Comparison of ENCODE assay signal across 23 cellular contexts in the genomic region with DNA sequence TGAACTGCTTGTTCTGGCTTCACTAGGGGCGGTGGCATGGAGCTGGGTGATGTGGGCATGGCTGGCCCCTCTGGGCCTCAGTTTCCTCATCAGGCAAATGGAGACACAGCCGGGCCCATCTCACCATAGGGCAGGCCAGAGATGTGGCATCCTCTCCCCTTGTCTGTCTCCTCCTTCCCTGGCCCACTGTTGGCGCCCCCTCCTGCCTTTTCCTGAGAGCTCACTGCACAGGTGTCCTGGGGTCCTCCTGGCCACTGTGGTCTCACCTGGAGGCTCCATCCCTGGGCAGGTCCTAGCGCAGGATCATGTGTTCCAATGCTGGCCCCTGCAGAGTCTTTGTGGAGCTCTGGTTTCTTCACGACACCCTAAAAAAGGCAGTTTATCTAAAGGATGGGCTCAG. TPM values are rescaled to one million over a fixed set of nuclear protein-coding genes. Genes with fewer than 3 reads are reported as not detected.
DNase-seq lines count a peak whose midpoint lies in the region; FAIRE-seq and TF ChIP-seq lines count a peak whose summit lies in the region.
"Had no signal": no experiment of that assay in that cellular context is flagged by ENCODE, and none has a peak within 500 bp of the region (broad histone marks: within the 10 kb centered on the region; RNA-seq: fewer than 3 reads in every experiment).

No MANE protein-coding gene starts in this region.

- H3K4me3 ChIP-seq in ACC112 (ENCODE audit: low read depth, low read length) = no peak overlapping the region
- H3K4me3 ChIP-seq: uterus had no signal

- peaks cover 33% of the 10 kb centered on the region for H3K4me1 ChIP-seq in ACC112 (ENCODE audit: control insufficient read depth, insufficient read depth, low read length, unreplicated experiment)
- H3K4me1 ChIP-seq: uterus had no signal

- POLR2A ChIA-PET in RWPE1 (lab: Yijun Ruan, JAX; ENCODE audit: low non-redundant PET) = no interaction called here

- CTCF ChIA-PET in RWPE1 (lab: Yijun Ruan, JAX) = interaction anchor here (0.5 to 1.2 kb wide), 5 partner anchors 9 to 213 kb away, joined by 3 to 5 read pairs (median 3); no protein-coding TSS in a partner anchor

- DNase-seq in RWPE1 (ENCODE audit: low spot score) = no peak
- peak; percentile 58 for DNase-seq in iPS-NIHi11 (ENCODE audit: low spot score)
- no peak for DNase-seq in dermis blood vessel endothelial cell
- DNase-seq in NCI-H524 treated with DMSO at 0.1 percent for 48 hours (lab: John Stamatoyannopoulos, UW) = no peak
- DNase-seq in KBM-7 = no peak
- DNase-seq in frontal cortex (ENCODE audit: low spot score in 2 of 2) = no peak
- DNase-seq: activated CD4-positive, CD25-positive, alpha-beta regulatory T cell treated with anti-CD3 and anti-CD28 coated beads, Interleukin-2, amount 50 U/mL, for 72 hours; activated CD8-positive, alpha-beta memory T cell treated with anti-CD3 and anti-CD28 coated beads, Interleukin-2, amount 10 ng/mL, durations not matched to agents 7 days and 5 days; activated effector memory CD4-positive, alpha-beta T cell treated with Interleukin-2 at 50 U/mL for 16 hours; central memory CD4-positive, alpha-beta T cell; effector CD8-positive, alpha-beta T cell; islet precursor cell; NCI-H2029; NCI-H446; SIG-M5; small intestine; stimulated activated CD4-positive, alpha-beta T cell treated with anti-CD3 and anti-CD28 coated beads, Interleukin-4, amount 100 ng/mL, for 1 hour; substantia nigra; T-helper 2 cell; uterus had no signal

- no peaks in the 10 kb centered on the region for H3K27me3 ChIP-seq in ACC112 (ENCODE audit: insufficient read depth, low read length)
- H3K27me3 ChIP-seq: uterus had no signal

- H2AFZ ChIP-seq in ACC112 (ENCODE audit: low read length, unreplicated experiment) = no peak overlapping the region

- TF ChIP-seq CTCF in GM12872 (IDR thresholded peaks at IDR 0.05; ENCODE audit: insufficient read depth, low read depth, low read length) (0 out of 3 replicates have a peak, but pooled peaks have one; percentile 10), RWPE1 (conservative IDR thresholded peaks at IDR 0.05; ENCODE audit: low read depth) (no peak)

- H3K36me3 ChIP-seq in ACC112 (ENCODE audit: insufficient read depth, low read length) = peaks cover 28% of the 10 kb centered on the region; the same call in 1 of the 2 replicates
- H3K36me3 ChIP-seq: uterus had no signal

- peaks cover 65% of the 10 kb centered on the region for H3K79me2 ChIP-seq in ACC112 (ENCODE audit: control insufficient read depth, insufficient read depth, low read length, unreplicated experiment)

- 0 out of 2 replicates have a peak overlapping the region, but pooled peaks have one; percentile 76 for H3K27ac ChIP-seq in ACC112 (ENCODE audit: low read depth, low read length)
- H3K27ac ChIP-seq in RWPE1 = peak overlapping the region; percentile 81
- H3K27ac ChIP-seq: uterus had no signal

- in situ Hi-C loops in KBM-7 (cut with MboI; ENCODE audit: low pct_unique_long_range_greater_than_20kb, low sequenced_read_pairs) = no loop called here

- FAIRE-seq in frontal cortex (lab: Jason Lieb, UNC) = no peak
- FAIRE-seq: GM12892, small intestine had no signal

RNA-seq across cellular contexts. Expression of a gene that starts 53.5 kb away (rescaled TPM):
- total RNA-seq in dermis blood vessel endothelial cell (18.7 and 25.6 TPM in 2 replicates), frontal cortex (11.0 TPM)
